ENCODE assay signal across 13 cellular contexts in the genomic region with DNA sequence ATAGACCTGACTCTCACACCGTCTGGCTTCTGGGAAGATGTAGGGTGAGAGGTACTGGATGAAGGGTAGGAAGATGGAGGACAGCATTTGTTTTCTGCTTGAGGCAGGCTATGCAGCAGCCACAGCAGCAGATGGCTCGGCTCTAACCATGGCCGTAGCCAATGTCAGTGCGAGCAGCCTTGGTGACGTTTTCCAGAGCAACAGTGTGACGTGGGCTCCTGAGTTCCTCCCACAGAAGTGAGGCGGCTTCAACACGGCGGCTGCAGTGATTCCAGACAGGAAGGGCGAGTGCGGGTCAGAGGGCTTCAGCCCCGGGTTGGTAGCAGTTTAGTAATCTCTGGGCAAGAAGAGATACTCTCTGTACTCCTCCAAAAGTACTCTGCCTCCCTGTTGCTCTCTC.
A peak's percentile ranks its signal among the peaks of the same experiment; 100 is the strongest.
DNase-seq lines count a peak whose midpoint lies in the region; ATAC-seq and TF ChIP-seq lines count a peak whose summit lies in the region.
"Had no signal": no experiment of that assay in that cellular context is flagged by ENCODE, and none has a peak within 500 bp of the region (broad histone marks: within the 10 kb centered on the region; RNA-seq: fewer than 3 reads in every experiment).

No MANE protein-coding gene starts in this region.

- no peak for DNase-seq in Right ventricle myocardium superior
- no peak for DNase-seq in cardiac septum (ENCODE audit: low spot score)
- peak; percentile 2 for DNase-seq in RPMI7951 (ENCODE audit: low read depth)
- peak; percentile 70 for DNase-seq in left kidney (ENCODE audit: low read depth, low spot score)
- DNase-seq in aorta: no peak
- DNase-seq in central memory CD4-positive, alpha-beta T cell: no peak
- DNase-seq in GM20000 (ENCODE audit: low spot score): no peak
- DNase-seq in GOT3 (lab: John Stamatoyannopoulos, UW): no peak
- DNase-seq: activated CD4-positive, alpha-beta T cell treated with anti-CD3 and anti-CD28 coated beads, Interleukin-2, amount 10 ng/mL, durations not matched to agents 7 days and 5 days; activated naive CD4-positive, alpha-beta T cell treated with anti-CD3 and anti-CD28 coated beads, Interleukin-2, amount 10 ng/mL, durations not matched to agents 7 days and 5 days; activated T-cell treated with anti-CD3 and anti-CD28 coated beads for 4 hours; ovary; stomach had no signal

- intact Hi-C loops in Right ventricle myocardium superior (cut with DNase I) (no loop called here), cardiac septum (cut with DNase I) (no loop called here), aorta (cut with DNase I) (no loop called here)

- H3K9me3 ChIP-seq in aorta (ENCODE audit: control insufficient read depth, low read length): no peaks in the 10 kb centered on the region
- H3K9me3 ChIP-seq: ovary, stomach had no signal

- H3K4me1 ChIP-seq in aorta (ENCODE audit: control insufficient read depth in 1 of 2, insufficient read depth in 2 of 2, low read length in 2 of 2): no peaks in the 10 kb centered on the region
- H3K4me1 ChIP-seq: stomach had no signal

- no peaks in the 10 kb centered on the region for H3K36me3 ChIP-seq in aorta (ENCODE audit: control insufficient read depth in 1 of 2, insufficient read depth in 2 of 2, low read length in 1 of 2)
- H3K36me3 ChIP-seq: ovary, stomach had no signal

- H3K4me3 ChIP-seq in aorta (ENCODE audit: low read length in 2 of 2): no peak overlapping the region
- H3K4me3 ChIP-seq: ovary had no signal

- WGBS in aorta, 2 donors: 45 to 48% methylated on average over 12 of the region's 12 CpGs

- no peak for TF ChIP-seq CTCF in GM20000 (IDR thresholded peaks at IDR 0.05; ENCODE audit: extremely low read depth, missing control alignments)

- H3K27ac ChIP-seq in aorta (ENCODE audit: low read depth in 1 of 2, low read length in 2 of 2): no peak overlapping the region
- H3K27ac ChIP-seq: ovary had no signal

- ATAC-seq in Right ventricle myocardium superior (ENCODE audit: poor library complexity) (peak; percentile 87), aorta (ENCODE audit: low FRiP score) (peak; percentile 11)

- no peaks in the 10 kb centered on the region for H3K27me3 ChIP-seq in aorta (ENCODE audit: control insufficient read depth in 1 of 2, insufficient read depth in 2 of 2, low read length in 1 of 2)
- H3K27me3 ChIP-seq: ovary, stomach had no signal

Comparison
In these comparisons a context has a peak if more than half of its experiments do, and no peak if none do; other contexts are left out.
1. DNase-seq: peak in RPMI7951 (single experiment) and left kidney (single experiment); none in Right ventricle myocardium superior (single experiment), cardiac septum (single experiment), aorta (0 of 2), central memory CD4-positive, alpha-beta T cell (single experiment), GM20000 (single experiment) and GOT3 (single experiment).